8 cellular contexts compared by ENCODE assay signal in genomic region chr11:106021967-106022794, GRCh38. TPM values are rescaled to one million over a fixed set of nuclear protein-coding genes. Genes with fewer than 3 reads are reported as not detected.
A peak's percentile ranks its signal among the peaks of the same experiment; 100 is the strongest.
DNase-seq lines count a peak whose midpoint lies in the region; ATAC-seq and TF ChIP-seq lines count a peak whose summit lies in the region.

MSANTD4 (minus strand) TSS chr11:106022240; CDS start chr11:106010917, 11,323 bp downstream.

- peak; percentile 96 for DNase-seq in BJ (ENCODE audit: low read depth)
- DNase-seq in NCI-H748 treated with DMSO at 0.1 percent for 48 hours (lab: John Stamatoyannopoulos, UW), result peak; percentile 81
- DNase-seq in activated CD4-positive, alpha-beta T cell treated with anti-CD3 and anti-CD28 coated beads, Interleukin-2, amount 50 U/mL, for 24 hours (ENCODE audit: low read depth in 1 of 2, low spot score in 1 of 2), result peak; percentile 96
- DNase-seq in left lobe of liver (ENCODE audit: low spot score), result peak; percentile 99
- peak; percentile 93 for DNase-seq in stimulated activated CD4-positive, alpha-beta T cell treated with anti-CD3 and anti-CD28 coated beads, Interleukin-2, amount 100 ng/mL, for 4 hours (ENCODE audit: low read depth)

- H3K4me3 ChIP-seq in BJ (ENCODE audit: low read depth, low read length), result peak within 1 kb of the TSS; percentile 72

- POLR2A ChIA-PET in BJ (lab: Charles Lee), result no interaction called here

- H3K27ac Mint-ChIP-seq in dendritic cell treated with granulocyte-macrophage colony-stimulating factor and Interleukin-4, amounts not matched to agents 40 ng/mL and 50 ng/mL, for 4 days, result peak within 1 kb of the TSS; percentile 82

- H3K4me1 Mint-ChIP-seq in dendritic cell treated with granulocyte-macrophage colony-stimulating factor and Interleukin-4, amounts not matched to agents 40 ng/mL and 50 ng/mL, for 4 days (ENCODE audit: low read depth), result peaks cover 35% of the 10 kb centered on the region

- ATAC-seq in GM19328 (IDR thresholded peaks at IDR 0.05; ENCODE audit: unreplicated experiment) (peak; percentile 98), HG03520 (IDR thresholded peaks at IDR 0.05; ENCODE audit: unreplicated experiment) (peak; percentile 98), left lobe of liver (peak; percentile 96)

- peaks cover 3% of the 10 kb centered on the region for H3K27me3 Mint-ChIP-seq in dendritic cell treated with granulocyte-macrophage colony-stimulating factor and Interleukin-4, amounts not matched to agents 40 ng/mL and 50 ng/mL, for 4 days

- H3K9me3 Mint-ChIP-seq in dendritic cell treated with granulocyte-macrophage colony-stimulating factor and Interleukin-4, amounts not matched to agents 40 ng/mL and 50 ng/mL, for 4 days, result peaks cover 15% of the 10 kb centered on the region

- CTCF ChIA-PET in BJ (lab: Yijun Ruan, JAX), result no interaction called here

- intact Hi-C loops in dendritic cell treated with granulocyte-macrophage colony-stimulating factor and Interleukin-4, amounts not matched to agents 40 ng/mL and 50 ng/mL, for 4 days (cut with micrococcal nuclease), result loop anchor here (1.0 kb wide), 1 partner anchor 55 kb away; the partner anchor contains the start of genes AASDHPPT and KBTBD3

- peaks cover 36% of the 10 kb centered on the region for H3K36me3 Mint-ChIP-seq in dendritic cell treated with granulocyte-macrophage colony-stimulating factor and Interleukin-4, amounts not matched to agents 40 ng/mL and 50 ng/mL, for 4 days (ENCODE audit: low read depth)

- no peaks in the 10 kb centered on the region for H3K36me3 ChIP-seq in BJ (ENCODE audit: control insufficient read depth, insufficient read depth, low read length)

- TF ChIP-seq CTCF in BJ (IDR thresholded peaks at IDR 0.05; ENCODE audit: insufficient read depth, low read depth, low read length), result no peak

- H3K4me3 Mint-ChIP-seq in dendritic cell treated with granulocyte-macrophage colony-stimulating factor and Interleukin-4, amounts not matched to agents 40 ng/mL and 50 ng/mL, for 4 days, result peak within 1 kb of the TSS; percentile 78

- no peaks in the 10 kb centered on the region for H3K27me3 ChIP-seq in BJ (ENCODE audit: control insufficient read depth, insufficient read depth, low read length)

RNA-seq across cellular contexts. Expression of gene MSANTD4, which starts in this region (rescaled TPM):
- 6.5 and 14.4 TPM in 2 replicates for polyA plus RNA-seq in BJ (2011; rRNA removed)
- polyA minus RNA-seq in BJ (2011; rRNA and poly(A)+ RNA removed), result 5.8 and 6.1 TPM in 2 replicates
- total RNA-seq in left lobe of liver, result 5.0 TPM

Comparison
In these comparisons a context has a peak if more than half of its experiments do, and no peak if none do; other contexts are left out.
1. Peak in every context shown above with its lines: DNase-seq, ATAC-seq and H3K4me3 ChIP-seq.